27 cellular contexts compared by ENCODE assay signal in the genomic region with DNA sequence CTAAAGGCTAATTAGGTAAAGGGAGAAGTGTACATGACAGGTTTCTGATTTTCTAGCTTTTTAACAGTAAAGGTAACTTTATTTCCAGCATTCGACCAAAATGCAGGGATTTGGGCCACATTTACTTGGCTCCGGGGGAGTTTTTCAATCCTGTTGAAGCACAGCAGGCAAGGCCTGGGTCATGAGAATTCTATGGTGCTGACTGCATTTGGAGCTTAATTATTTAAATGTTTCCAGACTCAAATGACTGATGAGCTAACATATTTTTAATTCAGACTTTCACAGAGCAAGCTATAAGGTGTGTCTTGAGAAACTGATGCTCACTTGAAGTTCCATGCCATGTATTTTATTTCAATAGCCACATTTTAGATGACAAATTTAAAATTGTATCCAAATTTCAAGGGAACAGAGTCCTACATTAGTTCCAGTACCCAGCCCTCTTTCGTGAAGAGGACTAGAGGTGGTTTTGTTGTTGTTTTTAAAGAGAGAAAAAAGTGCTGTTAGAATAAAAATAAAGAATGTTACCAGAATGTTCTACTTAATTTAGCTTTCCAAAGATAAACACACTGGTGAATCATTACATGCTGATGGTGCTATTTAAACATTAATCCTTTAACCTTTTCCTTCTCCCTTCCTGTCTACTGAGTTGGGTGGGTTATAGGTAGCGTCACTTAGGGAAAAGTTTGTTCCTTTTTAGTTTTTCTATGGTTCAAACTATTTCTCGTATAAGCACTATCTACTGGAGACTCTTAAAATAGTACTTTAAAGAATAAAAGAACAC.
DNase-seq lines count a peak whose midpoint lies in the region; ATAC-seq, FAIRE-seq and TF ChIP-seq lines count a peak whose summit lies in the region.
"Had no signal": no experiment of that assay in that cellular context is flagged by ENCODE, and none has a peak within 500 bp of the region (broad histone marks: within the 10 kb centered on the region; RNA-seq: fewer than 3 reads in every experiment).

No MANE protein-coding gene starts in this region.

- in situ Hi-C loops in transverse colon (cut with MboI; ENCODE audit: low pct_ligation_motif_present in 1 of 4, low pct_unique_long_range_greater_than_20kb in 1 of 4, low sequenced_read_pairs in 3 of 4): loop anchor here in 1 of 4 donors (25.0 kb wide), 1 partner anchor 217 kb away; no protein-coding TSS in a partner anchor

- DNase-seq in left ventricle myocardium inferior (no peak), Right ventricle myocardium inferior (ENCODE audit: missing footprints) (no peak), epithelial cell of proximal tubule (ENCODE audit: low read depth) (peak; percentile 2), vagina (ENCODE audit: extremely low spot score in 2 of 2) (no peak), transverse colon (no peak), GM12892 (ENCODE audit: insufficient read length) (no peak), NCI-H2196 treated with DMSO at 0.1 percent for 48 hours (lab: John Stamatoyannopoulos, UW; ENCODE audit: unreplicated experiment) (no peak)
- DNase-seq: 8988T; activated CD8-positive, alpha-beta memory T cell treated with anti-CD3 and anti-CD28 coated beads for 24 hours; activated naive CD4-positive, alpha-beta T cell treated with Interleukin-2 at 50 U/mL for 16 hours; activated T-cell treated with anti-CD3 and anti-CD28 coated beads, Interleukin-2, amount 50 U/mL, for 1 hour; DMS79 treated with DMSO at 0.1 percent for 48 hours; immature natural killer cell; Karpas-422; left ventricle myocardium superior; naive thymus-derived CD4-positive, alpha-beta T cell; NCI-H187; NCI-H526 treated with DMSO at 0.1 percent for 48 hours; stimulated activated naive CD8-positive, alpha-beta T cell treated with anti-CD3 and anti-CD28 coated beads, Interleukin-15, amount 100 ng/mL, for 72 hours had no signal

- no peak for FAIRE-seq in GM12892 (lab: Jason Lieb, UNC)
- FAIRE-seq: bronchial epithelial cell, H54, HTR-8/SVneo, RCC 7860 had no signal

- H3K27me3 ChIP-seq in left ventricle myocardium inferior (ENCODE audit: low read depth): no peaks in the 10 kb centered on the region
- no peaks in the 10 kb centered on the region for H3K27me3 ChIP-seq in layer of hippocampus (ENCODE audit: control insufficient read depth, insufficient read depth, low read length)
- no peaks in the 10 kb centered on the region for H3K27me3 ChIP-seq in vagina
- no peaks in the 10 kb centered on the region for H3K27me3 ChIP-seq in transverse colon
- H3K27me3 ChIP-seq: foreskin keratinocyte, right atrium auricular region had no signal

- H3K36me3 ChIP-seq in left ventricle myocardium inferior (no peaks in the 10 kb centered on the region), vagina (no peaks in the 10 kb centered on the region), transverse colon (no peaks in the 10 kb centered on the region)
- H3K36me3 ChIP-seq: right atrium auricular region had no signal

- H3K9me3 ChIP-seq in left ventricle myocardium inferior (replicated peaks): no peaks in the 10 kb centered on the region
- H3K9me3 ChIP-seq in vagina: no peaks in the 10 kb centered on the region
- no peaks in the 10 kb centered on the region for H3K9me3 ChIP-seq in transverse colon
- H3K9me3 ChIP-seq: right atrium auricular region had no signal

- no peak for ATAC-seq in Right ventricle myocardium inferior
- ATAC-seq: activated CD4-positive, alpha-beta T cell treated with anti-CD3 and anti-CD28 coated beads for 36 hours had no signal

- TF ChIP-seq EP300 in transverse colon (IDR thresholded peaks at IDR 0.05; ENCODE audit: low read depth): no peak

- H3K4me1 ChIP-seq in left ventricle myocardium inferior (peaks cover 49% of the 10 kb centered on the region), vagina (peaks cover 7% of the 10 kb centered on the region), transverse colon (peaks cover 0 to 4% (median 0%) of the 10 kb centered on the region in 4 donors)
- H3K4me1 ChIP-seq: foreskin keratinocyte had no signal

- H3K27ac ChIP-seq in left ventricle myocardium inferior (replicated peaks) (peak overlapping the region; percentile 3), layer of hippocampus (ENCODE audit: low read depth, low read length) (peak overlapping the region; percentile 27), vagina (peak overlapping the region; percentile 19), transverse colon (no peak overlapping the region)
- H3K27ac ChIP-seq: foreskin keratinocyte, right atrium auricular region had no signal

- 60 to 88% methylated on average over 3 to 5 of the region's 5 CpGs for WGBS in transverse colon (ENCODE audit: low coverage in 1 of 2), 2 donors

- intact Hi-C loops in left ventricle myocardium inferior (cut with micrococcal nuclease): no loop called here
- intact Hi-C loops in Right ventricle myocardium inferior (cut with DNase I): loop anchor here (5.0 kb wide), 2 partner anchors 82 to 137 kb away; a partner anchor contains a TSS
- intact Hi-C loops in vagina (cut with DNase I): no loop called here
- intact Hi-C loops in transverse colon (cut with DNase I; ENCODE audit: low total_unique reads): no loop called here

- H3K4me3 ChIP-seq in left ventricle myocardium inferior: no peak overlapping the region
- no peak overlapping the region for H3K4me3 ChIP-seq in epithelial cell of proximal tubule (ENCODE audit: low read depth, low read length)
- H3K4me3 ChIP-seq in vagina: no peak overlapping the region
- no peak overlapping the region for H3K4me3 ChIP-seq in transverse colon
- H3K4me3 ChIP-seq: right atrium auricular region had no signal

- TF ChIP-seq POLR2A in vagina (IDR thresholded peaks at IDR 0.05) (no peak), transverse colon (IDR thresholded peaks at IDR 0.05) (no peak), GM12892 (IDR thresholded peaks at IDR 0.05; ENCODE audit: low read depth, low read length) (no peak)

- TF ChIP-seq CTCF in left ventricle myocardium inferior (IDR thresholded peaks at IDR 0.05; ENCODE audit: borderline replicate concordance): no peak
- no peak for TF ChIP-seq CTCF in epithelial cell of proximal tubule (conservative IDR thresholded peaks at IDR 0.05; ENCODE audit: low read depth, low read length)
- no peak for TF ChIP-seq CTCF in vagina (IDR thresholded peaks at IDR 0.05)
- TF ChIP-seq CTCF in transverse colon (IDR thresholded peaks at IDR 0.05): no peak

Comparison
In these comparisons a context has a peak if more than half of its experiments do, and no peak if none do; other contexts are left out.
1. H3K27ac ChIP-seq: peak in left ventricle myocardium inferior (single experiment), layer of hippocampus (single experiment) and vagina (single experiment); none in transverse colon (0 of 4).